In genomic region chr6:74447013-74447412, GRCh38 we compare ENCODE assay signal across 1 cellular context.
TF ChIP-seq lines count a peak whose summit lies in the region.

No MANE protein-coding gene starts in this region.

TF ChIP-seq in GM12878, 131 proteins besides CTCF, POLR2A, EP300 and RAD21 (continued from another document):
- TF ChIP-seq TCF3 (IDR thresholded peaks at IDR 0.05; ENCODE audit: borderline replicate concordance, insufficient read depth, low read depth, low read length), result no peak
